ENCODE assay signal across 8 cellular contexts in genomic region chr19:58387338-58388174, GRCh38. TPM values are rescaled to one million over a fixed set of nuclear protein-coding genes. Genes with fewer than 3 reads are reported as not detected.
DNase-seq lines count a peak whose midpoint lies in the region; ATAC-seq lines count a peak whose summit lies in the region.

No MANE protein-coding gene starts in this region.

- no peaks in the 10 kb centered on the region for H3K27me3 Mint-ChIP-seq in activated naive CD4-positive, alpha-beta T cell treated with anti-CD3 and anti-CD28 coated beads, Interleukin-2, amount 50 U/mL, for 24 hours
- no peaks in the 10 kb centered on the region for H3K27me3 Mint-ChIP-seq in activated CD8-positive, alpha-beta T cell treated with anti-CD3 and anti-CD28 coated beads, Interleukin-2, amount 10 ng/mL, durations not matched to agents 7 days and 5 days (ENCODE audit: low read depth)

- H3K9me3 Mint-ChIP-seq in activated naive CD4-positive, alpha-beta T cell treated with anti-CD3 and anti-CD28 coated beads, Interleukin-2, amount 50 U/mL, for 24 hours: no peaks in the 10 kb centered on the region
- H3K9me3 Mint-ChIP-seq in activated CD8-positive, alpha-beta T cell treated with anti-CD3 and anti-CD28 coated beads, Interleukin-2, amount 10 ng/mL, durations not matched to agents 7 days and 5 days (ENCODE audit: insufficient read depth): no peaks in the 10 kb centered on the region

- peak overlapping the region; percentile 96 for H3K4me3 Mint-ChIP-seq in activated naive CD4-positive, alpha-beta T cell treated with anti-CD3 and anti-CD28 coated beads, Interleukin-2, amount 50 U/mL, for 24 hours
- H3K4me3 Mint-ChIP-seq in activated CD8-positive, alpha-beta T cell treated with anti-CD3 and anti-CD28 coated beads, Interleukin-2, amount 10 ng/mL, durations not matched to agents 7 days and 5 days: peak overlapping the region; percentile 97

- POLR2A ChIA-PET in activated CD8-positive, alpha-beta T cell treated with anti-CD3 and anti-CD28 coated beads, Interleukin-2, amount 10 ng/mL, durations not matched to agents 7 days and 5 days (lab: Charles Lee): interaction anchor here (0.6 to 2.0 kb wide), 6 partner anchors 19 to 157 kb away, joined by 3 to 11 read pairs (median 3); partner anchors contain the start of genes ZNF132 and ZNF497

- peaks cover 18% of the 10 kb centered on the region for H3K36me3 Mint-ChIP-seq in activated naive CD4-positive, alpha-beta T cell treated with anti-CD3 and anti-CD28 coated beads, Interleukin-2, amount 50 U/mL, for 24 hours
- peaks cover 42% of the 10 kb centered on the region for H3K36me3 Mint-ChIP-seq in activated CD8-positive, alpha-beta T cell treated with anti-CD3 and anti-CD28 coated beads, Interleukin-2, amount 10 ng/mL, durations not matched to agents 7 days and 5 days (ENCODE audit: low read depth)

- DNase-seq in activated naive CD4-positive, alpha-beta T cell treated with anti-CD3 and anti-CD28 coated beads, Interleukin-2, amount 50 U/mL, for 16 hours: no peak
- no peak for DNase-seq in activated CD8-positive, alpha-beta T cell treated with anti-CD3 and anti-CD28 coated beads, Interleukin-2, amount 10 ng/mL, durations not matched to agents 7 days and 5 days
- DNase-seq in substantia nigra (lab: John Stamatoyannopoulos, UW) (no peak), HT-29 (ENCODE audit: low spot score) (no peak), superior temporal gyrus (ENCODE audit: extremely low spot score) (no peak), GF-D8 (lab: John Stamatoyannopoulos, UW) (no peak)

- peaks cover 31% of the 10 kb centered on the region for H3K4me1 Mint-ChIP-seq in activated naive CD4-positive, alpha-beta T cell treated with anti-CD3 and anti-CD28 coated beads, Interleukin-2, amount 50 U/mL, for 24 hours
- H3K4me1 Mint-ChIP-seq in activated CD8-positive, alpha-beta T cell treated with anti-CD3 and anti-CD28 coated beads, Interleukin-2, amount 10 ng/mL, durations not matched to agents 7 days and 5 days (ENCODE audit: low read depth): peaks cover 57% of the 10 kb centered on the region

- CTCF ChIA-PET in activated CD8-positive, alpha-beta T cell treated with anti-CD3 and anti-CD28 coated beads, Interleukin-2, amount 10 ng/mL, durations not matched to agents 7 days and 5 days (lab: Charles Lee): interaction anchor here (1.7 to 2.2 kb wide), 2 partner anchors 132 to 193 kb away, joined by 5 to 7 read pairs; partner anchors contain the start of gene ZBTB45

- peak overlapping the region; percentile 99 for H3K27ac Mint-ChIP-seq in activated naive CD4-positive, alpha-beta T cell treated with anti-CD3 and anti-CD28 coated beads, Interleukin-2, amount 50 U/mL, for 24 hours
- peak overlapping the region; percentile 95 for H3K27ac Mint-ChIP-seq in activated CD8-positive, alpha-beta T cell treated with anti-CD3 and anti-CD28 coated beads, Interleukin-2, amount 10 ng/mL, durations not matched to agents 7 days and 5 days

- H3K27ac ChIP-seq in substantia nigra (ENCODE audit: low read depth, low read length, poor library complexity, severe bottlenecking): peak overlapping the region; percentile 59

- H3K4me3 ChIP-seq in iPS-18c (ENCODE audit: insufficient read depth, low read depth, low read length): peak overlapping the region; percentile 52

- no peaks in the 10 kb centered on the region for H3K9me3 ChIP-seq in iPS-18c (ENCODE audit: control insufficient read depth, insufficient read depth, low read length)

- ATAC-seq in activated CD8-positive, alpha-beta T cell treated with anti-CD3 and anti-CD28 coated beads, Interleukin-2, amount 10 ng/mL, durations not matched to agents 7 days and 5 days: peak; percentile 5

RNA-seq across cellular contexts. Expression of gene RPS5, which starts 0.5 kb away (rescaled TPM):
- total RNA-seq in activated CD8-positive, alpha-beta T cell treated with anti-CD3 and anti-CD28 coated beads, Interleukin-2, amount 10 ng/mL, durations not matched to agents 7 days and 5 days: 1,000 to 10,000 TPM; 1,111 to 1,173 TPM
- total RNA-seq in HT-29 (2014; rRNA removed; shearing (Covaris generic)): 5,822 and 6,132 TPM in 2 replicates

RNA-seq across cellular contexts. Expression of gene ZNF837, which starts 6.7 kb away (rescaled TPM):
- total RNA-seq in activated CD8-positive, alpha-beta T cell treated with anti-CD3 and anti-CD28 coated beads, Interleukin-2, amount 10 ng/mL, durations not matched to agents 7 days and 5 days: 1 to 10 TPM; 1.3 to 1.5 TPM
- total RNA-seq in HT-29 (2014; rRNA removed; shearing (Covaris generic)): 8.3 and 10.4 TPM in 2 replicates

RNA-seq across cellular contexts. Expression of gene RNF225, which starts 7.9 kb away (rescaled TPM):
- under 1 TPM; 0.84 to 0.99 TPM for total RNA-seq in activated CD8-positive, alpha-beta T cell treated with anti-CD3 and anti-CD28 coated beads, Interleukin-2, amount 10 ng/mL, durations not matched to agents 7 days and 5 days
- 0.58 and 0.99 TPM in 2 replicates for total RNA-seq in HT-29 (2014; rRNA removed; shearing (Covaris generic))

RNA-seq across cellular contexts. Expression of gene ZNF584, which starts 20.9 kb away (rescaled TPM):
- total RNA-seq in activated CD8-positive, alpha-beta T cell treated with anti-CD3 and anti-CD28 coated beads, Interleukin-2, amount 10 ng/mL, durations not matched to agents 7 days and 5 days: 10 to 100 TPM in 1 of 2 experiments, 1 to 10 TPM in 1; 9.4 to 11.5 TPM
- 26.6 and 33.1 TPM in 2 replicates for total RNA-seq in HT-29 (2014; rRNA removed; shearing (Covaris generic))

RNA-seq across cellular contexts. Expression of gene ZNF497, which starts 25.0 kb away (rescaled TPM):
- 1 to 10 TPM; 1.5 to 1.7 TPM for total RNA-seq in activated CD8-positive, alpha-beta T cell treated with anti-CD3 and anti-CD28 coated beads, Interleukin-2, amount 10 ng/mL, durations not matched to agents 7 days and 5 days
- total RNA-seq in HT-29 (2014; rRNA removed; shearing (Covaris generic)): 2.0 and 6.0 TPM in 2 replicates
